11 cellular contexts compared by ENCODE assay signal in genomic region chrX:120755066-120755846, GRCh38.
DNase-seq lines count a peak whose midpoint lies in the region; ATAC-seq and TF ChIP-seq lines count a peak whose summit lies in the region.
"Had no signal": no experiment of that assay in that cellular context is flagged by ENCODE, and none has a peak within 500 bp of the region (broad histone marks: within the 10 kb centered on the region; RNA-seq: fewer than 3 reads in every experiment).

No MANE protein-coding gene starts in this region.

- intact Hi-C loops in activated T-helper 1 cell treated with anti-CD3 and anti-CD28 coated beads, Interleukin-12 subunit alpha, Interleukin-12 subunit beta, Interleukin-2, Interleukin-4 antibody, amounts not matched to agents 30 ng/mL and 10 ng/mL and 1 ng/mL, durations not matched to agents 14 hours and 24 hours and 36 hours (cut with micrococcal nuclease) = loop anchor here (10.0 kb wide), 1 partner anchor 500 kb away; the partner anchor contains the start of gene ZBTB33
- intact Hi-C loops in right cardiac atrium (cut with DNase I) = no loop called here

- peaks cover 46 to 77% (median 47%) of the 10 kb centered on the region in 3 donors for H3K4me1 Mint-ChIP-seq in IgD-negative memory B cell
- H3K4me1 Mint-ChIP-seq in activated T-helper 1 cell treated with anti-CD3 and anti-CD28 coated beads, Interleukin-12 subunit alpha, Interleukin-12 subunit beta, Interleukin-2, Interleukin-4 antibody, amounts not matched to agents 30 ng/mL and 10 ng/mL and 1 ng/mL, durations not matched to agents 14 hours and 24 hours and 36 hours (ENCODE audit: low read depth) = peaks cover 51% of the 10 kb centered on the region

- no peaks in the 10 kb centered on the region for H3K27me3 ChIP-seq in right cardiac atrium (ENCODE audit: control insufficient read depth, insufficient read depth)
- H3K27me3 ChIP-seq: upper lobe of left lung had no signal

- peaks cover 2% of the 10 kb centered on the region for H3K27me3 Mint-ChIP-seq in IgD-negative memory B cell
- H3K27me3 Mint-ChIP-seq in activated T-helper 1 cell treated with anti-CD3 and anti-CD28 coated beads, Interleukin-12 subunit alpha, Interleukin-12 subunit beta, Interleukin-2, Interleukin-4 antibody, amounts not matched to agents 30 ng/mL and 10 ng/mL and 1 ng/mL, durations not matched to agents 14 hours and 24 hours and 36 hours (ENCODE audit: insufficient read depth) = no peaks in the 10 kb centered on the region

- ATAC-seq in GM21423 (IDR thresholded peaks at IDR 0.05; ENCODE audit: unreplicated experiment) (peak; percentile 77), right cardiac atrium (no peak)

- peak overlapping the region; percentile 30 to 81 (median 48) for H3K4me3 Mint-ChIP-seq in IgD-negative memory B cell
- H3K4me3 Mint-ChIP-seq in activated T-helper 1 cell treated with anti-CD3 and anti-CD28 coated beads, Interleukin-12 subunit alpha, Interleukin-12 subunit beta, Interleukin-2, Interleukin-4 antibody, amounts not matched to agents 30 ng/mL and 10 ng/mL and 1 ng/mL, durations not matched to agents 14 hours and 24 hours and 36 hours = no peak overlapping the region

- TF ChIP-seq CTCF in GM12865 (IDR thresholded peaks at IDR 0.05; ENCODE audit: insufficient read depth, low read depth, low read length, missing control alignments) = no peak

- 44% methylated on average over 1 of the region's 1 CpG for WGBS in right cardiac atrium

- no peaks in the 10 kb centered on the region for H3K9me3 ChIP-seq in right cardiac atrium (ENCODE audit: control insufficient read depth, low read length)
- H3K9me3 ChIP-seq: upper lobe of left lung had no signal

- H3K27ac Mint-ChIP-seq in IgD-negative memory B cell = peak overlapping the region; percentile 81 to 96 (median 91)
- H3K27ac Mint-ChIP-seq in activated T-helper 1 cell treated with anti-CD3 and anti-CD28 coated beads, Interleukin-12 subunit alpha, Interleukin-12 subunit beta, Interleukin-2, Interleukin-4 antibody, amounts not matched to agents 30 ng/mL and 10 ng/mL and 1 ng/mL, durations not matched to agents 14 hours and 24 hours and 36 hours = peak overlapping the region; percentile 65

- peak; percentile 63 for DNase-seq in GM12865 (ENCODE audit: low read depth)
- DNase-seq in activated T-helper 1 cell treated with anti-CD3 and anti-CD28 coated beads, Interleukin-12 subunit alpha, Interleukin-12 subunit beta, Interleukin-2, Interleukin-4 antibody, amounts not matched to agents 30 ng/mL and 10 ng/mL and 1 ng/mL, durations not matched to agents 14 hours and 24 hours and 36 hours (ENCODE audit: low spot score) = no peak
- no peak for DNase-seq in NK-92 (lab: John Stamatoyannopoulos, UW; ENCODE audit: unreplicated experiment)
- DNase-seq in RKO (ENCODE audit: low spot score) = no peak
- DNase-seq in stimulated activated CD4-positive, alpha-beta T cell treated with anti-CD3 and anti-CD28 coated beads, Interleukin-1b, Interleukin-23, amount 100 ng/mL, for 48 hours = no peak
- no peak for DNase-seq in right cardiac atrium
- DNase-seq: cortex of kidney, SHP77 treated with DMSO at 0.1 percent for 48 hours had no signal

- no peak overlapping the region for H3K4me3 ChIP-seq in GM12865 (ENCODE audit: low read depth, low read length)
- no peak overlapping the region for H3K4me3 ChIP-seq in right cardiac atrium (ENCODE audit: low read length)
- H3K4me3 ChIP-seq: upper lobe of left lung had no signal

- H3K36me3 Mint-ChIP-seq in IgD-negative memory B cell = no peaks in the 10 kb centered on the region
- no peaks in the 10 kb centered on the region for H3K36me3 Mint-ChIP-seq in activated T-helper 1 cell treated with anti-CD3 and anti-CD28 coated beads, Interleukin-12 subunit alpha, Interleukin-12 subunit beta, Interleukin-2, Interleukin-4 antibody, amounts not matched to agents 30 ng/mL and 10 ng/mL and 1 ng/mL, durations not matched to agents 14 hours and 24 hours and 36 hours (ENCODE audit: low read depth)

- no peaks in the 10 kb centered on the region for H3K4me1 ChIP-seq in right cardiac atrium (ENCODE audit: control insufficient read depth, insufficient read depth, low read length)
- H3K4me1 ChIP-seq: upper lobe of left lung had no signal

- H3K27ac ChIP-seq in right cardiac atrium (ENCODE audit: low read length) = no peak overlapping the region
- H3K27ac ChIP-seq: upper lobe of left lung had no signal

- no peaks in the 10 kb centered on the region for H3K9me3 Mint-ChIP-seq in IgD-negative memory B cell
- no peaks in the 10 kb centered on the region for H3K9me3 Mint-ChIP-seq in activated T-helper 1 cell treated with anti-CD3 and anti-CD28 coated beads, Interleukin-12 subunit alpha, Interleukin-12 subunit beta, Interleukin-2, Interleukin-4 antibody, amounts not matched to agents 30 ng/mL and 10 ng/mL and 1 ng/mL, durations not matched to agents 14 hours and 24 hours and 36 hours
